8 cellular contexts compared by ENCODE assay signal in the genomic region with DNA sequence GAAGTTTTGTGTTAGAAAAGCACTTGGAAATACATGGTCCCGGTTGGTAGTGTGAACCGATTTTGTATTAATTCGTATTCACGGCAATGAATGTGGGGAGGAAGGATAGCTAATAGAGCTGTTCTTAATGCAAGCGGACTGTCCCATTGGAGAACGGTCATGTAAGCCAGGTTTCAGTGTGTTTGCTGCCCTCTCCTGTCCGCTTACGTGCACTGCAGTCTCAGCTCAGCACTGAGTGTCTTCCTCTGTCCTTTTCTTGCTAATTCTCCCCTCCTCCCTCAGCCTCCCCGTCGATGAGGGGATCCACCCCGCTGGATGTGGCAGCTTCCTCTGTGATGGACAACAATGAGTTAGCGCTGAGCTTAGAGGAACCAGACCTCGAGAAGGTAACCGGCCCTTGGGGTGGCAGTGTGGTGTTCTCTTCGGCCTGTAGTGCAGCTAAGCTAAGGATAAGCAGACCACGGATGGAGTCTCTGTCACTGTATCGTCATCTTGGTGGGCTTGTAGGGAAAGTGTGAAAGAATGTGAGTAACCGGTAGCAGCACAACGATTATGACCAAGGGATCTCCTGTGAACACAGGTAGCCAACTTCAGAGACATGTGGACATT.
DNase-seq lines count a peak whose midpoint lies in the region; ATAC-seq and TF ChIP-seq lines count a peak whose summit lies in the region.

No MANE protein-coding gene starts in this region.

- peaks cover 38% of the 10 kb centered on the region for H3K36me3 ChIP-seq in SJCRH30
- H3K36me3 ChIP-seq in parathyroid adenoma (ENCODE audit: control insufficient read depth, insufficient read depth, low read length) = no peaks in the 10 kb centered on the region
- H3K36me3 ChIP-seq in transverse colon = no peaks in the 10 kb centered on the region

- H3K27me3 ChIP-seq in SJCRH30 (no peaks in the 10 kb centered on the region), parathyroid adenoma (ENCODE audit: control insufficient read depth, insufficient read depth, low read length) (no peaks in the 10 kb centered on the region), transverse colon (no peaks in the 10 kb centered on the region)

- peak; percentile 68 for TF ChIP-seq CTCF in parathyroid adenoma (IDR thresholded peaks at IDR 0.05)
- peak; percentile 72 to 87 (median 83) for TF ChIP-seq CTCF in transverse colon (IDR thresholded peaks at IDR 0.05)

- H3K4me1 ChIP-seq in SJCRH30 (no peaks in the 10 kb centered on the region), parathyroid adenoma (no peaks in the 10 kb centered on the region), transverse colon (no peaks in the 10 kb centered on the region)

- TF ChIP-seq POLR2A in transverse colon (IDR thresholded peaks at IDR 0.05) = no peak

- no peaks in the 10 kb centered on the region for H3K79me2 ChIP-seq in parathyroid adenoma

- no peak overlapping the region for H3K4me2 ChIP-seq in parathyroid adenoma (ENCODE audit: low read length)

- H3K27ac ChIP-seq in SJCRH30 = no peak overlapping the region
- H3K27ac ChIP-seq in parathyroid adenoma = no peak overlapping the region
- no peak overlapping the region for H3K27ac ChIP-seq in transverse colon

- TF ChIP-seq EP300 in transverse colon (IDR thresholded peaks at IDR 0.05; ENCODE audit: low read depth) = no peak

- H3K9me3 ChIP-seq in SJCRH30 (replicated peaks) (no peaks in the 10 kb centered on the region), parathyroid adenoma (ENCODE audit: control insufficient read depth, low read length) (no peaks in the 10 kb centered on the region), transverse colon (no peaks in the 10 kb centered on the region)

- H2AFZ ChIP-seq in parathyroid adenoma = no peak overlapping the region

- no peak overlapping the region for H3K9ac ChIP-seq in parathyroid adenoma

- DNase-seq in AG08396 (ENCODE audit: low spot score) = peak; percentile 72
- DNase-seq in HuH-7.5 (ENCODE audit: low spot score) = peak; percentile 33
- peak; percentile 65 to 90 for DNase-seq in SJCRH30
- peak; percentile 11 to 42 (median 28) for DNase-seq in activated naive CD4-positive, alpha-beta T cell (lab: John Stamatoyannopoulos, UW)
- peak; percentile 64 for DNase-seq in globus pallidus (ENCODE audit: low spot score)
- peak; percentile 53 for DNase-seq in transverse colon

- H3K4me3 ChIP-seq in SJCRH30 (no peak overlapping the region), parathyroid adenoma (ENCODE audit: low read depth, low read length) (no peak overlapping the region), transverse colon (no peak overlapping the region)

- 17 to 24% methylated on average over 7 to 19 of the region's 19 CpGs for WGBS in transverse colon (ENCODE audit: low coverage in 1 of 2), 2 donors

- in situ Hi-C loops in transverse colon (cut with MboI; ENCODE audit: low pct_ligation_motif_present in 1 of 4, low pct_unique_long_range_greater_than_20kb in 1 of 4, low sequenced_read_pairs in 3 of 4) = loop anchor here (10.0 to 25.0 kb wide), 4 partner anchors 396 to 1038 kb away; no protein-coding TSS in a partner anchor

- intact Hi-C loops in transverse colon (cut with DNase I; ENCODE audit: low total_unique reads) = no loop called here

- peak; percentile 67 for ATAC-seq in GM18517 (IDR thresholded peaks at IDR 0.05; ENCODE audit: unreplicated experiment)
